Comparison of ENCODE assay signal across 8 cellular contexts in genomic region chr5:14665949-14666741, GRCh38. TPM values are rescaled to one million over a fixed set of nuclear protein-coding genes. Genes with fewer than 3 reads are reported as not detected.
A peak's percentile ranks its signal among the peaks of the same experiment; 100 is the strongest.
DNase-seq lines count a peak whose midpoint lies in the region; ATAC-seq lines count a peak whose summit lies in the region.

No MANE protein-coding gene starts in this region.

- H3K27me3 Mint-ChIP-seq in T-helper 2 cell treated with Interferon-gamma antibody and Interleukin-4, amounts not matched to agents 5 μg/mL and 100 μg/mL, for 36 hours (ENCODE audit: low read depth), result no peaks in the 10 kb centered on the region
- H3K27me3 Mint-ChIP-seq in central memory CD8-positive, alpha-beta T cell, result no peaks in the 10 kb centered on the region
- no peaks in the 10 kb centered on the region for H3K27me3 Mint-ChIP-seq in natural killer cell treated with Interleukin-12 subunit alpha and Interleukin-12 subunit beta and Interleukin-15 and Interleukin-18, amount 100 ng/mL, for 72 hours

- peaks cover 58% of the 10 kb centered on the region for H3K4me1 Mint-ChIP-seq in T-helper 2 cell treated with Interferon-gamma antibody and Interleukin-4, amounts not matched to agents 5 μg/mL and 100 μg/mL, for 36 hours (ENCODE audit: low read depth)
- peaks cover 73% of the 10 kb centered on the region for H3K4me1 Mint-ChIP-seq in central memory CD8-positive, alpha-beta T cell
- peaks cover 56 to 76% of the 10 kb centered on the region in 2 donors for H3K4me1 Mint-ChIP-seq in natural killer cell treated with Interleukin-12 subunit alpha and Interleukin-12 subunit beta and Interleukin-15 and Interleukin-18, amount 100 ng/mL, for 72 hours (ENCODE audit: low read depth in 2 of 2)

- no peaks in the 10 kb centered on the region for H3K9me3 Mint-ChIP-seq in T-helper 2 cell treated with Interferon-gamma antibody and Interleukin-4, amounts not matched to agents 5 μg/mL and 100 μg/mL, for 36 hours
- no peaks in the 10 kb centered on the region for H3K9me3 Mint-ChIP-seq in central memory CD8-positive, alpha-beta T cell
- H3K9me3 Mint-ChIP-seq in natural killer cell treated with Interleukin-12 subunit alpha and Interleukin-12 subunit beta and Interleukin-15 and Interleukin-18, amount 100 ng/mL, for 72 hours, result no peaks in the 10 kb centered on the region

- peak; percentile 41 for ATAC-seq in GM19395 (IDR thresholded peaks at IDR 0.05; ENCODE audit: unreplicated experiment)
- ATAC-seq in HG03439 (IDR thresholded peaks at IDR 0.05; ENCODE audit: unreplicated experiment), result peak; percentile 37
- ATAC-seq in central memory CD8-positive, alpha-beta T cell (replicated peaks; ENCODE audit: extremely low read depth, poor library complexity, severe bottlenecking), result peak; percentile 24
- no peak for ATAC-seq in natural killer cell treated with Interleukin-12 subunit alpha and Interleukin-12 subunit beta and Interleukin-15 and Interleukin-18, amount 100 ng/mL, for 72 hours

- peaks cover 27% of the 10 kb centered on the region for H3K36me3 Mint-ChIP-seq in T-helper 2 cell treated with Interferon-gamma antibody and Interleukin-4, amounts not matched to agents 5 μg/mL and 100 μg/mL, for 36 hours (ENCODE audit: low read depth)
- peaks cover 30% of the 10 kb centered on the region for H3K36me3 Mint-ChIP-seq in central memory CD8-positive, alpha-beta T cell (ENCODE audit: insufficient read depth)
- peaks cover 25% of the 10 kb centered on the region for H3K36me3 Mint-ChIP-seq in natural killer cell treated with Interleukin-12 subunit alpha and Interleukin-12 subunit beta and Interleukin-15 and Interleukin-18, amount 100 ng/mL, for 72 hours

- DNase-seq in EH (ENCODE audit: low read depth), result peak; percentile 39
- no peak for DNase-seq in T-helper 2 cell treated with Interferon-gamma antibody and Interleukin-4, amounts not matched to agents 5 μg/mL and 100 μg/mL, for 36 hours (ENCODE audit: low spot score)
- peak; percentile 35 to 45 for DNase-seq in central memory CD8-positive, alpha-beta T cell (ENCODE audit: low spot score in 2 of 2)
- DNase-seq in natural killer cell treated with Interleukin-12 subunit alpha and Interleukin-12 subunit beta and Interleukin-15 and Interleukin-18, amount 100 ng/mL, for 72 hours (ENCODE audit: low spot score), result no peak
- DNase-seq in MV-4-11 (lab: John Stamatoyannopoulos, UW), result no peak
- DNase-seq in DMS153 treated with DMSO at 0.1 percent for 48 hours (lab: John Stamatoyannopoulos, UW; ENCODE audit: unreplicated experiment), result no peak

- H3K27ac Mint-ChIP-seq in T-helper 2 cell treated with Interferon-gamma antibody and Interleukin-4, amounts not matched to agents 5 μg/mL and 100 μg/mL, for 36 hours, result peak overlapping the region; percentile 92
- peak overlapping the region; percentile 97 for H3K27ac Mint-ChIP-seq in central memory CD8-positive, alpha-beta T cell (ENCODE audit: low read depth)
- peak overlapping the region; percentile 86 to 98 for H3K27ac Mint-ChIP-seq in natural killer cell treated with Interleukin-12 subunit alpha and Interleukin-12 subunit beta and Interleukin-15 and Interleukin-18, amount 100 ng/mL, for 72 hours

- H3K4me3 Mint-ChIP-seq in T-helper 2 cell treated with Interferon-gamma antibody and Interleukin-4, amounts not matched to agents 5 μg/mL and 100 μg/mL, for 36 hours, result peak overlapping the region; percentile 96
- H3K4me3 Mint-ChIP-seq in central memory CD8-positive, alpha-beta T cell, result peak overlapping the region; percentile 96
- peak overlapping the region; percentile 97 for H3K4me3 Mint-ChIP-seq in natural killer cell treated with Interleukin-12 subunit alpha and Interleukin-12 subunit beta and Interleukin-15 and Interleukin-18, amount 100 ng/mL, for 72 hours

RNA-seq across cellular contexts. Expression of gene OTULIN, which starts 1.6 kb away (rescaled TPM):
- total RNA-seq in natural killer cell treated with Interleukin-12 subunit alpha and Interleukin-12 subunit beta and Interleukin-15 and Interleukin-18, amount 100 ng/mL, for 72 hours, result 100 to 1,000 TPM; 111 to 135 TPM

Comparison
In these comparisons a context has a peak if more than half of its experiments do, and no peak if none do; other contexts are left out.
1. DNase-seq: peak in EH (single experiment) and central memory CD8-positive, alpha-beta T cell (2 of 2); none in T-helper 2 cell treated with Interferon-gamma antibody and Interleukin-4, amounts not matched to agents 5 μg/mL and 100 μg/mL, for 36 hours (single experiment), natural killer cell treated with Interleukin-12 subunit alpha and Interleukin-12 subunit beta and Interleukin-15 and Interleukin-18, amount 100 ng/mL, for 72 hours (single experiment), MV-4-11 (single experiment) and DMS153 treated with DMSO at 0.1 percent for 48 hours (single experiment).
2. ATAC-seq: peak in GM19395 (single experiment), HG03439 (single experiment) and central memory CD8-positive, alpha-beta T cell (single experiment); none in natural killer cell treated with Interleukin-12 subunit alpha and Interleukin-12 subunit beta and Interleukin-15 and Interleukin-18, amount 100 ng/mL, for 72 hours (0 of 2).
3. Peak in every context shown above with its lines, with median percentiles within 50 percentile points of each other: H3K27ac Mint-ChIP-seq and H3K4me3 Mint-ChIP-seq.